8 cellular contexts compared by ENCODE assay signal in genomic region chr2:229921101-229921891, GRCh38. TPM values are rescaled to one million over a fixed set of nuclear protein-coding genes. Genes with fewer than 3 reads are reported as not detected.
DNase-seq lines count a peak whose midpoint lies in the region; ATAC-seq and TF ChIP-seq lines count a peak whose summit lies in the region.

No MANE protein-coding gene starts in this region.

- H3K27me3 ChIP-seq in HUES6 (ENCODE audit: control insufficient read depth, insufficient read depth, low read length) (no peaks in the 10 kb centered on the region), heart left ventricle (no peaks in the 10 kb centered on the region), upper lobe of right lung (no peaks in the 10 kb centered on the region)

- H3K4me3 ChIP-seq in HUES6 (ENCODE audit: low read depth, low read length) (peak overlapping the region; percentile 96), heart left ventricle (peak overlapping the region; percentile 77 to 98 (median 90)), upper lobe of right lung (peak overlapping the region; percentile 93)

- 1% methylated on average over 49 to 60 of the region's 60 CpGs for WGBS in heart left ventricle, 4 donors

- H3K27ac ChIP-seq in HUES6 (ENCODE audit: low read depth, low read length) (peak overlapping the region; percentile 94; the same call in 1 of the 2 replicates), heart left ventricle (peak overlapping the region; percentile 90 to 100 (median 98)), upper lobe of right lung (peak overlapping the region; percentile 93)

- intact Hi-C loops in heart left ventricle (cut with DNase I) = loop anchor here in 6 of 10 donors (5.0 kb wide), 2 partner anchors 119 to 139 kb away; no protein-coding TSS in a partner anchor
- intact Hi-C loops in upper lobe of right lung (cut with DNase I) = no loop called here

- TF ChIP-seq CTCF in heart left ventricle (IDR thresholded peaks at IDR 0.05) (no peak), upper lobe of right lung (IDR thresholded peaks at IDR 0.05) (no peak)

- H3K36me3 ChIP-seq in HUES6 (ENCODE audit: control insufficient read depth, insufficient read depth, low read length) = peaks cover 12% of the 10 kb centered on the region
- H3K36me3 ChIP-seq in heart left ventricle = peaks cover 0 to 19% (median 2%) of the 10 kb centered on the region in 9 donors
- H3K36me3 ChIP-seq in upper lobe of right lung = peaks cover 16% of the 10 kb centered on the region

- ATAC-seq in GM21515 (IDR thresholded peaks at IDR 0.05; ENCODE audit: unreplicated experiment) (peak; percentile 22), heart left ventricle (peak; percentile 30 to 63 (median 48)), upper lobe of right lung (peak; percentile 67)

- H3K9me3 ChIP-seq in HUES6 (ENCODE audit: control insufficient read depth, insufficient read depth, low read depth, low read length) = no peaks in the 10 kb centered on the region
- H3K9me3 ChIP-seq in heart left ventricle = no peaks in the 10 kb centered on the region
- no peaks in the 10 kb centered on the region for H3K9me3 ChIP-seq in upper lobe of right lung

- DNase-seq in DMS153 treated with DMSO at 0.1 percent for 48 hours (lab: John Stamatoyannopoulos, UW; ENCODE audit: unreplicated experiment) (peak; percentile 27), SK-N-DZ (ENCODE audit: low spot score) (peak; percentile 69), heart left ventricle (peak; percentile 76 to 79 (median 78)), pons (ENCODE audit: low spot score) (peak; percentile 75), upper lobe of right lung (peak; percentile 91)
- DNase-seq in activated naive CD8-positive, alpha-beta T cell treated with anti-CD3 and anti-CD28 coated beads, Interleukin-2, amount 50 U/mL, for 16 hours (ENCODE audit: low read depth, low spot score) = peak; percentile 18

- no peak for TF ChIP-seq POLR2A in heart left ventricle (IDR thresholded peaks at IDR 0.05)

- H3K4me1 ChIP-seq in HUES6 (ENCODE audit: control insufficient read depth, insufficient read depth, low read length) (peaks cover 5% of the 10 kb centered on the region; the same call in 1 of the 2 replicates), heart left ventricle (peaks cover 0 to 42% (median 27%) of the 10 kb centered on the region in 12 donors), upper lobe of right lung (peaks cover 25% of the 10 kb centered on the region)

- H3K9ac ChIP-seq in HUES6 (ENCODE audit: low read length) = peak overlapping the region; percentile 84

RNA-seq across cellular contexts. Expression of gene TRIP12, which starts 0.5 kb away (rescaled TPM):
- 30.1 and 34.2 TPM in 2 replicates for polyA plus RNA-seq in SK-N-DZ (2014; cell fraction: cytosol; rRNA removed)
- polyA plus RNA-seq in SK-N-DZ (2014; cell fraction: nucleus; rRNA removed) = 49.9 and 57.4 TPM in 2 replicates
- total RNA-seq in heart left ventricle (100 to 1,000 TPM in 8 of 9 donors, 10 to 100 TPM in 1; 90.3 to 245 (median 208) TPM), upper lobe of right lung (211 TPM)
- 10 to 100 TPM; 16.1 to 82.3 TPM for polyA plus RNA-seq in heart left ventricle

RNA-seq across cellular contexts. Expression of gene FBXO36, which starts 1.0 kb away (rescaled TPM):
- polyA plus RNA-seq in SK-N-DZ (2014; cell fraction: cytosol; rRNA removed) = 2.5 and 4.5 TPM in 2 replicates
- 2.5 and 3.4 TPM in 2 replicates for polyA plus RNA-seq in SK-N-DZ (2014; cell fraction: nucleus; rRNA removed)
- total RNA-seq in heart left ventricle (1 to 10 TPM in 5 of 9 donors, under 1 TPM in 4; 0.69 to 1.9 (median 1.1) TPM), upper lobe of right lung (1.8 TPM)
- polyA plus RNA-seq in heart left ventricle = 1 to 10 TPM in 1 of 2 donors, under 1 TPM in 1; 0.23 to 1.7 TPM

Comparison
In these comparisons a context has a peak if more than half of its experiments do, and no peak if none do; other contexts are left out.
1. Peak in every context shown above with its lines: DNase-seq, ATAC-seq, H3K4me3 ChIP-seq and H3K27ac ChIP-seq.
2. DNase-seq: peak in every context shown above with its lines; median percentile 91 in upper lobe of right lung; 78 in heart left ventricle; 75 in pons; 69 in SK-N-DZ; 27 in DMS153 treated with DMSO at 0.1 percent for 48 hours; 18 in activated naive CD8-positive, alpha-beta T cell treated with anti-CD3 and anti-CD28 coated beads, Interleukin-2, amount 50 U/mL, for 16 hours.